Comparison of ENCODE assay signal across 8 cellular contexts in the genomic region with DNA sequence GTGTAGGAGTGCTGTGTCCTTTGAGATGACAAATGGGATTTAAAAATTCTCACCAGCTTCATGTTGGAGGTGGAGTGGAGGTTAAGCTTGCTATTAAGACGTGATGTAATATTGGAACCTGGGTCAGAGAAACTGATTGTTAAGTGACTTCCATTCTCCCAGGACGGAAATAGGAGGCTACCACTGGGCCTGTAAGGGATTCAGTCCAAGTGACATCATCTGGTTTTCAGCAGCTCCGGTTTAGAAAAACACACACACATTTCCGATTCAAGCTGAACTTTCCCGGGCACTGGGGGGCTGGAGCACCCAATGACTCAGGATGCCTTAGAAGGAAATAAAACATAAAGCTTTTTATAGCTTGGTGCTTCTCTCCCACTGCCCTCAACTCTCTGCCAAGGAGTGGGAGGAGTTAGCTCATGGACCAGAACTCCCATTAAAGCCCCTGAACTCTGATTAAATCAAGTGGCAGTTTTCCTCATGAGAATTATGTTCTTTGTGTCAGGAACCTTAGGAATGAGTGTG. TPM values are rescaled to one million over a fixed set of nuclear protein-coding genes. Genes with fewer than 3 reads are reported as not detected.
DNase-seq lines count a peak whose midpoint lies in the region; ATAC-seq, FAIRE-seq and TF ChIP-seq lines count a peak whose summit lies in the region.

No MANE protein-coding gene starts in this region.

- H3K27ac ChIP-seq in CD4-positive, CD25-positive, alpha-beta regulatory T cell (ENCODE audit: insufficient read depth, low read length, poor library complexity, severe bottlenecking), result no peak overlapping the region
- peak overlapping the region in 2 of 4 donors; percentile 6 to 64 for H3K27ac ChIP-seq in pancreas
- H3K27ac ChIP-seq in Peyer's patch, result peak overlapping the region in 2 of 4 donors; percentile 26 to 74

- H3K27me3 ChIP-seq in CD4-positive, CD25-positive, alpha-beta regulatory T cell (ENCODE audit: control insufficient read depth, insufficient read depth, low read length), result no peaks in the 10 kb centered on the region
- H3K27me3 ChIP-seq in pancreas, result no peaks in the 10 kb centered on the region
- H3K27me3 ChIP-seq in Peyer's patch, result no peaks in the 10 kb centered on the region

- DNase-seq in CD4-positive, CD25-positive, alpha-beta regulatory T cell, result no peak
- DNase-seq in RCC 7860 (ENCODE audit: low spot score) (peak; percentile 86), fibroblast of peridontal ligament (ENCODE audit: extremely low read depth) (peak; percentile 94), pancreas (no peak), Peyer's patch (no peak), NCI-H1694 (lab: John Stamatoyannopoulos, UW) (no peak)
- DNase-seq in stimulated activated CD4-positive, alpha-beta T cell treated with anti-CD3 and anti-CD28 coated beads, Interleukin-15, amount 100 ng/mL, for 24 hours, result no peak

- peaks cover 20% of the 10 kb centered on the region for H3K36me3 Mint-ChIP-seq in CD4-positive, CD25-positive, alpha-beta regulatory T cell

- H3K4me1 ChIP-seq in CD4-positive, CD25-positive, alpha-beta regulatory T cell (ENCODE audit: control insufficient read depth, insufficient read depth, low read length, poor library complexity, severe bottlenecking), result no peaks in the 10 kb centered on the region
- no peaks in the 10 kb centered on the region for H3K4me1 ChIP-seq in pancreas
- peaks cover 0 to 12% (median 0%) of the 10 kb centered on the region in 4 donors for H3K4me1 ChIP-seq in Peyer's patch

- peak overlapping the region in 2 of 4 donors; percentile 13 to 54 for H3K4me3 Mint-ChIP-seq in CD4-positive, CD25-positive, alpha-beta regulatory T cell

- H3K27ac Mint-ChIP-seq in CD4-positive, CD25-positive, alpha-beta regulatory T cell, result peak overlapping the region; percentile 38 to 73 (median 67)

- H3K4me1 Mint-ChIP-seq in CD4-positive, CD25-positive, alpha-beta regulatory T cell, result peaks cover 13 to 42% (median 26%) of the 10 kb centered on the region in 4 donors

- H3K27me3 Mint-ChIP-seq in CD4-positive, CD25-positive, alpha-beta regulatory T cell, result no peaks in the 10 kb centered on the region

- 18 to 20% methylated on average over 5 of the region's 5 CpGs for WGBS in pancreas, 2 donors

- intact Hi-C loops in pancreas (cut with DNase I), result loop anchor here in 2 of 3 donors (10.0 kb wide), 3 partner anchors 106 to 276 kb away; no protein-coding TSS in a partner anchor

- no peaks in the 10 kb centered on the region for H3K9me3 Mint-ChIP-seq in CD4-positive, CD25-positive, alpha-beta regulatory T cell

- no peaks in the 10 kb centered on the region for H3K9me3 ChIP-seq in CD4-positive, CD25-positive, alpha-beta regulatory T cell (ENCODE audit: control insufficient read depth in 2 of 2, low read length in 2 of 2)
- H3K9me3 ChIP-seq in pancreas (no peaks in the 10 kb centered on the region), Peyer's patch (no peaks in the 10 kb centered on the region)

- peak; percentile 80 for FAIRE-seq in RCC 7860 (lab: Jason Lieb, UNC)
- FAIRE-seq in pancreas (lab: Jason Lieb, UNC), result peak; percentile 82

- no peak overlapping the region for H3K4me3 ChIP-seq in CD4-positive, CD25-positive, alpha-beta regulatory T cell (ENCODE audit: low read depth, low read length)
- no peak overlapping the region for H3K4me3 ChIP-seq in pancreas
- H3K4me3 ChIP-seq in Peyer's patch, result no peak overlapping the region

- TF ChIP-seq POLR2A in Peyer's patch (IDR thresholded peaks at IDR 0.05), result no peak

- TF ChIP-seq CTCF in pancreas (IDR thresholded peaks at IDR 0.05), result no peak
- no peak for TF ChIP-seq CTCF in Peyer's patch (IDR thresholded peaks at IDR 0.05)

- no peak for ATAC-seq in CD4-positive, CD25-positive, alpha-beta regulatory T cell (ENCODE audit: low read depth in 2 of 2)
- ATAC-seq in pancreas (peak; percentile 43 to 89 (median 71)), HG02981 (IDR thresholded peaks at IDR 0.05; ENCODE audit: unreplicated experiment) (no peak)

- peaks cover 35% of the 10 kb centered on the region for H3K36me3 ChIP-seq in CD4-positive, CD25-positive, alpha-beta regulatory T cell (ENCODE audit: control insufficient read depth, insufficient read depth, low read length)
- H3K36me3 ChIP-seq in pancreas (peaks cover 0 to 19% (median 7%) of the 10 kb centered on the region in 3 donors), Peyer's patch (peaks cover 0 to 27% (median 0%) of the 10 kb centered on the region in 3 donors)

RNA-seq across cellular contexts. Expression of gene CALM1, which starts 12.4 kb away (rescaled TPM):
- 928 TPM for total RNA-seq in CD4-positive, CD25-positive, alpha-beta regulatory T cell
- polyA plus RNA-seq in CD4-positive, CD25-positive, alpha-beta regulatory T cell, result 1,000 to 10,000 TPM; 2,265 to 3,181 (median 2,786) TPM
- 100 to 1,000 TPM; 104 to 181 (median 141) TPM for total RNA-seq in pancreas
- polyA plus RNA-seq in pancreas, result 100 to 1,000 TPM; 116 to 181 TPM
- 1,000 to 10,000 TPM in 2 of 4 donors, 100 to 1,000 TPM in 2; 407 to 1,329 (median 886) TPM for total RNA-seq in Peyer's patch

Comparison
In these comparisons a context has a peak if more than half of its experiments do, and no peak if none do; other contexts are left out.
1. ATAC-seq: peak in pancreas (4 of 4); none in CD4-positive, CD25-positive, alpha-beta regulatory T cell (0 of 2) and HG02981 (single experiment).
2. DNase-seq: peak in RCC 7860 (single experiment) and fibroblast of peridontal ligament (single experiment); none in CD4-positive, CD25-positive, alpha-beta regulatory T cell (0 of 3), pancreas (0 of 6), Peyer's patch (0 of 3), stimulated activated CD4-positive, alpha-beta T cell treated with anti-CD3 and anti-CD28 coated beads, Interleukin-15, amount 100 ng/mL, for 24 hours (single experiment) and NCI-H1694 (single experiment).